In genomic region chr7:25944777-25945176, GRCh38 we compare ENCODE assay signal across 17 cellular contexts.
"Had no signal": no experiment of that assay in that cellular context is flagged by ENCODE, and none has a peak within 500 bp of the region (broad histone marks: within the 10 kb centered on the region; RNA-seq: fewer than 3 reads in every experiment).

No MANE protein-coding gene starts in this region.

- ATAC-seq: activated T-cell treated with anti-CD3 and anti-CD28 coated beads, Interleukin-2, amount 50 U/mL, for 72 hours; gastrocnemius medialis; stimulated activated naive CD8-positive, alpha-beta T cell treated with anti-CD3 and anti-CD28 coated beads, Interleukin-15, Interleukin-2, amounts not matched to agents 100 U/mL and 50 U/mL, for 24 hours had no signal

- H3K4me3 ChIP-seq: ascending aorta, breast epithelium, gastrocnemius medialis, left ventricle myocardium inferior, right atrium auricular region had no signal

- H3K27ac ChIP-seq: ascending aorta, breast epithelium, gastrocnemius medialis, left ventricle myocardium inferior, right atrium auricular region, VCaP had no signal

- DNase-seq: activated CD4-positive, alpha-beta T cell treated with anti-CD3 and anti-CD28 coated beads for 1 hour; activated gamma-delta T cell; activated T-cell treated with anti-CD3 and anti-CD28 coated beads, Interleukin-2, amount 50 U/mL, for 72 hours; effector CD4-positive, alpha-beta T cell; gastrocnemius medialis; head of caudate nucleus; left ventricle myocardium inferior; mammary epithelial cell; midbrain; naive B cell; stimulated activated CD4-positive, alpha-beta T cell treated with anti-CD3 and anti-CD28 coated beads, Interleukin-2, amount 100 ng/mL, for 24 hours; stimulated activated naive CD8-positive, alpha-beta T cell treated with anti-CD3 and anti-CD28 coated beads, Interleukin-15, Interleukin-2, amounts not matched to agents 100 U/mL and 50 U/mL, for 24 hours; trophoblast cell had no signal

- H3K36me3 ChIP-seq: ascending aorta, breast epithelium, gastrocnemius medialis, left ventricle myocardium inferior, right atrium auricular region had no signal

- H3K27me3 ChIP-seq: ascending aorta, breast epithelium, right atrium auricular region had no signal

- H3K9me3 ChIP-seq: ascending aorta, breast epithelium, gastrocnemius medialis, left ventricle myocardium inferior, right atrium auricular region had no signal

- H3K4me1 ChIP-seq: breast epithelium had no signal
